Comparison of ENCODE assay signal across 20 cellular contexts in genomic region chr9:99998866-99999265, GRCh38.
DNase-seq lines count a peak whose midpoint lies in the region; ATAC-seq and TF ChIP-seq lines count a peak whose summit lies in the region.
"Had no signal": no experiment of that assay in that cellular context is flagged by ENCODE, and none has a peak within 500 bp of the region (broad histone marks: within the 10 kb centered on the region; RNA-seq: fewer than 3 reads in every experiment).

No MANE protein-coding gene starts in this region.

- 83% methylated on average over 1 of the region's 26 CpGs for WGBS in mammary epithelial cell (ENCODE audit: low coverage, missing lambda C conversion rate)
- WGBS in mesendoderm (ENCODE audit: extremely low coverage, insufficient coverage, low lambda C conversion rate), result no CpG with 5 or more reads among the region's 26 CpGs

- no peak overlapping the region for H3K9ac ChIP-seq in mammary epithelial cell (ENCODE audit: insufficient read depth, low read length)
- H3K9ac ChIP-seq in mesendoderm (ENCODE audit: low read length), result no peak overlapping the region
- H3K9ac ChIP-seq: BLaER1 had no signal

- H4K5ac ChIP-seq in mesendoderm (ENCODE audit: low read length), result no peak overlapping the region

- H3K79me2 ChIP-seq in mammary epithelial cell (ENCODE audit: insufficient read depth, low read length) (no peaks in the 10 kb centered on the region), mesendoderm (ENCODE audit: control insufficient read depth, insufficient read depth, low read length) (no peaks in the 10 kb centered on the region)

- H2AFZ ChIP-seq in mammary epithelial cell (ENCODE audit: low read depth, low read length), result no peak overlapping the region

- no peak overlapping the region for H3K23ac ChIP-seq in mesendoderm (ENCODE audit: low read length)

- H2BK120ac ChIP-seq in mesendoderm (ENCODE audit: low read depth, low read length), result no peak overlapping the region

- CTCF ChIA-PET in MCF 10A (lab: Yijun Ruan, JAX), result interaction anchor here (0.7 kb wide), 2 partner anchors 28 to 287 kb away, joined by 3 to 4 read pairs; no protein-coding TSS in a partner anchor
- CTCF ChIA-PET in mammary epithelial cell (lab: Charles Lee; ENCODE audit: low non-redundant PET), result no interaction called here

- no peak for ATAC-seq in stimulated activated effector memory CD8-positive, alpha-beta T cell treated with anti-CD3 and anti-CD28 coated beads, Interleukin-12 subunit alpha, Interleukin-12 subunit beta, amount 100 ng/mL, for 72 hours
- no peak for ATAC-seq in GM21526 (IDR thresholded peaks at IDR 0.05; ENCODE audit: low FRiP score, unreplicated experiment)
- ATAC-seq in GM18498 (IDR thresholded peaks at IDR 0.05; ENCODE audit: unreplicated experiment), result no peak
- ATAC-seq: CD8-positive, alpha-beta T cell had no signal

- H2BK5ac ChIP-seq in mesendoderm (ENCODE audit: low read length), result no peak overlapping the region

- no peaks in the 10 kb centered on the region for H3K9me3 ChIP-seq in mammary epithelial cell (replicated peaks; ENCODE audit: insufficient read depth, low read length)
- H3K9me3 ChIP-seq: Caco-2 had no signal

- H3K27ac ChIP-seq in mammary epithelial cell (ENCODE audit: insufficient read depth, low read depth, low read length), result no peak overlapping the region
- H3K27ac ChIP-seq in mesendoderm (ENCODE audit: low read depth, low read length), result no peak overlapping the region
- H3K27ac ChIP-seq: 22Rv1, BLaER1, C4-2B had no signal

- H3K4me2 ChIP-seq in mammary epithelial cell (ENCODE audit: insufficient read depth, low read depth, low read length) (no peak overlapping the region), mesendoderm (ENCODE audit: low read length) (no peak overlapping the region)
- H3K4me2 ChIP-seq: BLaER1 had no signal

- H3K4ac ChIP-seq in mesendoderm (ENCODE audit: low read depth, low read length), result no peak overlapping the region

- H4K8ac ChIP-seq in mesendoderm (ENCODE audit: low read depth, low read length), result no peak overlapping the region

- in situ Hi-C loops in mammary epithelial cell (cut with MboI; ENCODE audit: low sequenced_read_pairs in 2 of 2), result loop anchor here in 1 of 2 donors (25.0 kb wide), 1 partner anchor 162 kb away; no protein-coding TSS in a partner anchor

- DNase-seq in MCF 10A (ENCODE audit: unreplicated experiment) (no peak), mammary epithelial cell (no peak), mesendoderm (no peak), NCI-H187 (lab: John Stamatoyannopoulos, UW) (no peak), DMS 273 treated with DMSO at 0.1 percent for 48 hours (lab: John Stamatoyannopoulos, UW) (no peak)
- DNase-seq in stimulated activated effector memory CD8-positive, alpha-beta T cell treated with anti-CD3 and anti-CD28 coated beads, Interleukin-12 subunit alpha, Interleukin-12 subunit beta, amount 100 ng/mL, for 72 hours (ENCODE audit: low spot score in 2 of 2), result no peak
- DNase-seq: Caco-2; CD4-positive, CD25-positive, alpha-beta regulatory T cell; CD8-positive, alpha-beta T cell; DMS79; EL; GDM1; GOT3; HCEC 1CT had no signal

- H3K4me3 Mint-ChIP-seq in MCF 10A (ENCODE audit: unreplicated experiment), result no peak overlapping the region
- H3K4me3 Mint-ChIP-seq in stimulated activated effector memory CD8-positive, alpha-beta T cell treated with anti-CD3 and anti-CD28 coated beads, Interleukin-12 subunit alpha, Interleukin-12 subunit beta, amount 100 ng/mL, for 72 hours, result no peak overlapping the region
- H3K4me3 Mint-ChIP-seq: B cell; CD4-positive, CD25-positive, alpha-beta regulatory T cell; CD8-positive, alpha-beta T cell had no signal

- H3K36me3 Mint-ChIP-seq in MCF 10A (ENCODE audit: insufficient read depth, unreplicated experiment), result peaks cover 32% of the 10 kb centered on the region
- H3K36me3 Mint-ChIP-seq in stimulated activated effector memory CD8-positive, alpha-beta T cell treated with anti-CD3 and anti-CD28 coated beads, Interleukin-12 subunit alpha, Interleukin-12 subunit beta, amount 100 ng/mL, for 72 hours, result peaks cover 45% of the 10 kb centered on the region

- no peaks in the 10 kb centered on the region for H3K27me3 ChIP-seq in mammary epithelial cell (ENCODE audit: insufficient read depth, low read length)
- no peaks in the 10 kb centered on the region for H3K27me3 ChIP-seq in mesendoderm (ENCODE audit: insufficient read depth, low read length, poor library complexity)
- H3K27me3 ChIP-seq: BLaER1 had no signal

- intact Hi-C loops in MCF 10A (cut with micrococcal nuclease), result no loop called here
- intact Hi-C loops in mammary epithelial cell (cut with micrococcal nuclease), result no loop called here

- H3K18ac ChIP-seq in mesendoderm (ENCODE audit: low read length), result no peak overlapping the region

- no peaks in the 10 kb centered on the region for H3K79me1 ChIP-seq in mesendoderm (ENCODE audit: low read length)

- H3K27ac Mint-ChIP-seq in MCF 10A (ENCODE audit: low read depth, unreplicated experiment), result peak overlapping the region; percentile 37
- peak overlapping the region; percentile 20 for H3K27ac Mint-ChIP-seq in stimulated activated effector memory CD8-positive, alpha-beta T cell treated with anti-CD3 and anti-CD28 coated beads, Interleukin-12 subunit alpha, Interleukin-12 subunit beta, amount 100 ng/mL, for 72 hours
- H3K27ac Mint-ChIP-seq: CD4-positive, CD25-positive, alpha-beta regulatory T cell; CD8-positive, alpha-beta T cell had no signal

- H3K4me3 ChIP-seq in mammary epithelial cell (replicated peaks in 1 of 3; ENCODE audit: insufficient read depth in 1 of 3, low read depth in 2 of 3, low read length in 3 of 3), result no peak overlapping the region
- no peak overlapping the region for H3K4me3 ChIP-seq in mesendoderm (ENCODE audit: low read length)
- H3K4me3 ChIP-seq: BLaER1 had no signal

- BruUV-seq in MCF 10A (replicated peaks; lab: Mats Ljungman, UMichigan) (no TSS peak), mammary epithelial cell (replicated peaks; lab: Mats Ljungman, UMichigan) (no TSS peak)

- H3K36me3 ChIP-seq in mammary epithelial cell (ENCODE audit: insufficient read depth, low read length), result peaks cover 1% of the 10 kb centered on the region
- H3K36me3 ChIP-seq in mesendoderm (ENCODE audit: control insufficient read depth, insufficient read depth, low read length), result no peaks in the 10 kb centered on the region

- no peaks in the 10 kb centered on the region for H3K27me3 Mint-ChIP-seq in MCF 10A (ENCODE audit: insufficient read depth, unreplicated experiment)
- H3K27me3 Mint-ChIP-seq: B cell; CD4-positive, CD25-positive, alpha-beta regulatory T cell had no signal

- H3K4me1 ChIP-seq in mammary epithelial cell (ENCODE audit: insufficient read depth, low read length) (no peaks in the 10 kb centered on the region), mesendoderm (ENCODE audit: control insufficient read depth, low read depth, low read length) (no peaks in the 10 kb centered on the region)
- H3K4me1 ChIP-seq: BLaER1, Caco-2 had no signal

- dilution Hi-C loops in mammary epithelial cell (cut with HindIII; ENCODE audit: low sequenced_read_pairs), result no loop called here

- H3K56ac ChIP-seq in mesendoderm (ENCODE audit: low read length), result peak overlapping the region; percentile 25

- POLR2A ChIA-PET in MCF 10A (lab: Yijun Ruan, JAX), result no interaction called here

- no peak overlapping the region for H2AK5ac ChIP-seq in mesendoderm (ENCODE audit: low read length)

- no peaks in the 10 kb centered on the region for H4K20me1 ChIP-seq in mammary epithelial cell (ENCODE audit: insufficient read depth, low read length)
- H4K20me1 ChIP-seq: BLaER1 had no signal

- H3K4me1 Mint-ChIP-seq in MCF 10A (ENCODE audit: insufficient read depth, unreplicated experiment), result no peaks in the 10 kb centered on the region
- H3K4me1 Mint-ChIP-seq in stimulated activated effector memory CD8-positive, alpha-beta T cell treated with anti-CD3 and anti-CD28 coated beads, Interleukin-12 subunit alpha, Interleukin-12 subunit beta, amount 100 ng/mL, for 72 hours, result peaks cover 5% of the 10 kb centered on the region

- no peak for TF ChIP-seq CTCF in MCF 10A (IDR thresholded peaks at IDR 0.05; ENCODE audit: unreplicated experiment)
- no peak for TF ChIP-seq CTCF in mammary epithelial cell (conservative IDR thresholded peaks at IDR 0.05 in 1 of 2, IDR thresholded peaks at IDR 0.05 in 1 of 2; ENCODE audit: extremely low read depth in 1 of 2, insufficient read depth in 1 of 2, low read depth in 1 of 2, low read length in 2 of 2)

- H2BK15ac ChIP-seq in mesendoderm (replicated peaks; ENCODE audit: low read depth), result no peak overlapping the region

- H3K9me3 Mint-ChIP-seq in MCF 10A (ENCODE audit: unreplicated experiment), result no peaks in the 10 kb centered on the region
- peaks cover 2% of the 10 kb centered on the region for H3K9me3 Mint-ChIP-seq in stimulated activated effector memory CD8-positive, alpha-beta T cell treated with anti-CD3 and anti-CD28 coated beads, Interleukin-12 subunit alpha, Interleukin-12 subunit beta, amount 100 ng/mL, for 72 hours
